In genomic region chr11:15941206-15941770, GRCh38 we compare ENCODE assay signal across 1 cellular context.
TF ChIP-seq lines count a peak whose summit lies in the region.

No MANE protein-coding gene starts in this region.

TF ChIP-seq in K562, 482 proteins besides CTCF, POLR2A, EP300 and RAD21 (continued from another document and continues in another):
- TF ChIP-seq HOMEZ (CRISPR knock-in tag; IDR thresholded peaks at IDR 0.05) (no peak), MCM2 (IDR thresholded peaks at IDR 0.05; ENCODE audit: low read depth) (no peak), ELK3 (CRISPR knock-in tag; IDR thresholded peaks at IDR 0.05) (no peak), TRIM24 (IDR thresholded peaks at IDR 0.05) (no peak), CTBP1 (IDR thresholded peaks at IDR 0.05; ENCODE audit: borderline replicate concordance) (peak; percentile 23; the same call in 1 of the 2 replicates), NCOA6 (IDR thresholded peaks at IDR 0.05) (no peak), ZNF253 (CRISPR knock-in tag; conservative IDR thresholded peaks at IDR 0.05) (no peak), RFX7 (CRISPR knock-in tag; IDR thresholded peaks at IDR 0.05) (no peak), GTF2F1 (IDR thresholded peaks at IDR 0.05; ENCODE audit: low read depth, low read length) (no peak), NFYB (IDR thresholded peaks at IDR 0.05; ENCODE audit: extremely low read depth, insufficient read length) (no peak), PURB (CRISPR knock-in tag; IDR thresholded peaks at IDR 0.05; ENCODE audit: low read depth) (no peak), MXD1 (CRISPR knock-in tag; IDR thresholded peaks at IDR 0.05; ENCODE audit: borderline replicate concordance, poor library complexity, severe bottlenecking) (no peak), ZNF830 (CRISPR knock-in tag; IDR thresholded peaks at IDR 0.05) (no peak), ARID1B (IDR thresholded peaks at IDR 0.05) (no peak), CHD7 (IDR thresholded peaks at IDR 0.05; ENCODE audit: low read depth, low read length) (no peak), FIP1L1 (IDR thresholded peaks at IDR 0.05; ENCODE audit: low read depth, low read length, poor library complexity, severe bottlenecking) (no peak), SUPT5H (IDR thresholded peaks at IDR 0.05) (no peak), ZBTB7A (IDR thresholded peaks at IDR 0.05; ENCODE audit: borderline replicate concordance, control insufficient read depth, low read depth, low read length) (peak; percentile 80), E2F5 (CRISPR knock-in tag; IDR thresholded peaks at IDR 0.05) (no peak), CHCHD3 (CRISPR knock-in tag; IDR thresholded peaks at IDR 0.05) (no peak), ZNF76 (CRISPR knock-in tag; IDR thresholded peaks at IDR 0.05; ENCODE audit: borderline replicate concordance) (no peak), E2F6 (IDR thresholded peaks at IDR 0.05; ENCODE audit: borderline replicate concordance in 1 of 2, extremely low read depth in 1 of 2, insufficient read depth in 1 of 2, insufficient read length in 1 of 2, low read depth in 1 of 2, low read length in 1 of 2, poor library complexity in 1 of 2, severe bottlenecking in 1 of 2) (peak in 1 of 2 experiments; percentile 43), ZNF589 (CRISPR knock-in tag; IDR thresholded peaks at IDR 0.05; ENCODE audit: low read depth) (no peak), RBM14 (IDR thresholded peaks at IDR 0.05; ENCODE audit: borderline replicate concordance, insufficient read depth, low read depth, low read length) (no peak), ZNF592 (IDR thresholded peaks at IDR 0.05) (peak; percentile 20; the same call in 1 of the 2 replicates), ZNF561 (CRISPR knock-in tag; conservative IDR thresholded peaks at IDR 0.05) (no peak), SLC30A9 (CRISPR knock-in tag; IDR thresholded peaks at IDR 0.05) (no peak), ZNF263 (CRISPR knock-in tag; IDR thresholded peaks at IDR 0.05; ENCODE audit: borderline replicate concordance) (no peak), TCF3 (CRISPR knock-in tag; IDR thresholded peaks at IDR 0.05) (no peak), RFX5 (IDR thresholded peaks at IDR 0.05; ENCODE audit: low read depth, low read length) (no peak), ATF1 (CRISPR knock-in tag; IDR thresholded peaks at IDR 0.05) (no peak), ATF1 (tag; IDR thresholded peaks at IDR 0.05) (no peak), WHSC1 (IDR thresholded peaks at IDR 0.05; ENCODE audit: low read length) (no peak), PTRF (tag; IDR thresholded peaks at IDR 0.05) (no peak), AFF4 (CRISPR knock-in tag; IDR thresholded peaks at IDR 0.05) (no peak), SMARCA4 (IDR thresholded peaks at IDR 0.05) (no peak)
